ENCODE assay signal across 8 cellular contexts in the genomic region with DNA sequence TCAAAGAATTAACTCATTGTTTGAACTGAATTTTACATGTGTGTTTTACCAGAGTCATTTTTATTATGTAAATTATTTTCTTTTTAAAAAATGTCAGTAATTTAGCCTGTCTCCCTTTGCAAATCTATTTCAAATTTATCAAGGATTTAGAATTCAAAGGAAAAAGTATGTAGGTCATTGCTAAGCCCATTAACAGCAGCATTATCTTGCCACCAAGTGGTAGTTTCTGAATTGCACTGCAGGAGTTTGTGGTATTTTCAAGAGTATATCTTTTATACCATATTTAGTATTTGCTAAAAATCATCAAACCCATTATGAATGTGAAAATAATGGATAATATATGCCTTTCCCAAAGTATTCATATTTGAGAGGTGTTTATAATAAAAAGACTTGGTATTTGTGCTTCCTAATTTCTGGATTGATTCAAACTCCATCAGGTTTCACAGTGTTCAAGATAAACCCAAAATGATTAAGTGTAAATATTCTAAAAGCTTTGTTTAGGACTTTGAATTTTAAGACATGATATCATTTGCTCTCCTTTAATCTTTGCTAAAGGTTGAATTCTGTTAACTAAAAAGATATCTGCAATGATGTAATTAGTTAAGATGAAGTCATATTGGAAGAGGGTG.
A peak's percentile ranks its signal among the peaks of the same experiment; 100 is the strongest.
DNase-seq lines count a peak whose midpoint lies in the region; ATAC-seq and TF ChIP-seq lines count a peak whose summit lies in the region.
"Had no signal": no experiment of that assay in that cellular context is flagged by ENCODE, and none has a peak within 500 bp of the region (broad histone marks: within the 10 kb centered on the region; RNA-seq: fewer than 3 reads in every experiment).

No MANE protein-coding gene starts in this region.

- TF ChIP-seq CTCF in osteocyte (IDR thresholded peaks at IDR 0.05): peak; percentile 51

- no peaks in the 10 kb centered on the region for H3K36me3 Mint-ChIP-seq in osteocyte (ENCODE audit: unreplicated experiment)

- no peak for TF ChIP-seq POLR2A in erythroblast (IDR thresholded peaks at IDR 0.05; ENCODE audit: low read length)

- no peak for ATAC-seq in GM18502 (IDR thresholded peaks at IDR 0.05; ENCODE audit: poor library complexity, unreplicated experiment)

- H3K27ac Mint-ChIP-seq in osteocyte (ENCODE audit: unreplicated experiment): no peak overlapping the region

- DNase-seq in HuH-7 (ENCODE audit: low spot score) (peak; percentile 1), NCI-H69 (lab: John Stamatoyannopoulos, UW) (peak; percentile 52), erythroblast (lab: John Stamatoyannopoulos, UW) (peak; percentile 1 to 4), osteocyte (ENCODE audit: extremely low spot score, unreplicated experiment) (no peak)
- no peak for DNase-seq in stimulated activated CD4-positive, alpha-beta T cell treated with anti-CD3 and anti-CD28 coated beads, Interleukin-2, amount 100 ng/mL, for 24 hours
- no peak for DNase-seq in activated CD4-positive, alpha-beta T cell treated with anti-CD3 and anti-CD28 coated beads, Interleukin-2, amount 50 U/mL, for 1 hour
- DNase-seq: NCI-H1436 had no signal

- H3K27me3 Mint-ChIP-seq in osteocyte (ENCODE audit: unreplicated experiment): no peaks in the 10 kb centered on the region

- no peak overlapping the region for H3K4me3 Mint-ChIP-seq in osteocyte (ENCODE audit: unreplicated experiment)

- H3K9me3 Mint-ChIP-seq in osteocyte (ENCODE audit: unreplicated experiment): no peaks in the 10 kb centered on the region

- no peaks in the 10 kb centered on the region for H3K4me1 Mint-ChIP-seq in osteocyte (ENCODE audit: unreplicated experiment)

Comparison
In these comparisons a context has a peak if more than half of its experiments do, and no peak if none do; other contexts are left out.
1. DNase-seq: peak in HuH-7 (single experiment), NCI-H69 (single experiment) and erythroblast (2 of 2); none in osteocyte (single experiment), stimulated activated CD4-positive, alpha-beta T cell treated with anti-CD3 and anti-CD28 coated beads, Interleukin-2, amount 100 ng/mL, for 24 hours (0 of 2) and activated CD4-positive, alpha-beta T cell treated with anti-CD3 and anti-CD28 coated beads, Interleukin-2, amount 50 U/mL, for 1 hour (single experiment).